In the genomic region with DNA sequence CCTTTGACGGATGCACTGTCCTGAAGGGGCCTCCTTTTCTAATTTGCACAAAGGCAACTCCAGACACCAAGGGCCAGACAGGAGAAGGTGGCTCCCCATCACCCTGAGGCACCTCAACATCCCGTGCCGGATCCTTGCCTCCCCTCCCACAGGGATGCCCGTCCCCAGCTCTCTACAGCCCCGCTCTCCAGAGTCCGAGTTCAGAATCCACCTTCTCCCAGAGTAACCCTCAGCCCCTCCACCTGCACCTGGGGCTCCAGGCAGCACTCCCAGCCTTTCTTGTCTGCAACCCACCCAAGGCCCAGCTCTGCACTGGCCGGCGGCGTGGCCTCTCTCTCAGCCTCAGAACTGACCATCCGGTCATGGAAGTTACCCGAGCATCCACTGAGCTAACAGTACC, we compare ENCODE assay signal across 1 cellular context.
TF ChIP-seq lines count a peak whose summit lies in the region.

No MANE protein-coding gene starts in this region.

TF ChIP-seq in GM23338, 12 proteins besides CTCF, POLR2A, EP300 and RAD21 (continued from another document):
- TF ChIP-seq ZNF462 (CRISPR knock-in tag; IDR thresholded peaks at IDR 0.05) (no peak), EZH2 (IDR thresholded peaks at IDR 0.05; ENCODE audit: low read depth, unreplicated experiment) (no peak), JUNB (IDR thresholded peaks at IDR 0.05; ENCODE audit: unreplicated experiment) (no peak), ZNF331 (CRISPR knock-in tag; IDR thresholded peaks at IDR 0.05; ENCODE audit: low read depth) (no peak), STAT1 (IDR thresholded peaks at IDR 0.05; ENCODE audit: unreplicated experiment) (no peak), POLR2AphosphoS5 (IDR thresholded peaks at IDR 0.05; ENCODE audit: low read depth) (no peak), NANOG (IDR thresholded peaks at IDR 0.05; ENCODE audit: borderline replicate concordance) (no peak), EZH2phosphoT487 (IDR thresholded peaks at IDR 0.05; ENCODE audit: unreplicated experiment) (no peak), CREB1 (CRISPR knock-in tag; IDR thresholded peaks at IDR 0.05; ENCODE audit: low read depth) (no peak), ETS1 (IDR thresholded peaks at IDR 0.05) (no peak)
- TF ChIP-seq, protein P1, sequence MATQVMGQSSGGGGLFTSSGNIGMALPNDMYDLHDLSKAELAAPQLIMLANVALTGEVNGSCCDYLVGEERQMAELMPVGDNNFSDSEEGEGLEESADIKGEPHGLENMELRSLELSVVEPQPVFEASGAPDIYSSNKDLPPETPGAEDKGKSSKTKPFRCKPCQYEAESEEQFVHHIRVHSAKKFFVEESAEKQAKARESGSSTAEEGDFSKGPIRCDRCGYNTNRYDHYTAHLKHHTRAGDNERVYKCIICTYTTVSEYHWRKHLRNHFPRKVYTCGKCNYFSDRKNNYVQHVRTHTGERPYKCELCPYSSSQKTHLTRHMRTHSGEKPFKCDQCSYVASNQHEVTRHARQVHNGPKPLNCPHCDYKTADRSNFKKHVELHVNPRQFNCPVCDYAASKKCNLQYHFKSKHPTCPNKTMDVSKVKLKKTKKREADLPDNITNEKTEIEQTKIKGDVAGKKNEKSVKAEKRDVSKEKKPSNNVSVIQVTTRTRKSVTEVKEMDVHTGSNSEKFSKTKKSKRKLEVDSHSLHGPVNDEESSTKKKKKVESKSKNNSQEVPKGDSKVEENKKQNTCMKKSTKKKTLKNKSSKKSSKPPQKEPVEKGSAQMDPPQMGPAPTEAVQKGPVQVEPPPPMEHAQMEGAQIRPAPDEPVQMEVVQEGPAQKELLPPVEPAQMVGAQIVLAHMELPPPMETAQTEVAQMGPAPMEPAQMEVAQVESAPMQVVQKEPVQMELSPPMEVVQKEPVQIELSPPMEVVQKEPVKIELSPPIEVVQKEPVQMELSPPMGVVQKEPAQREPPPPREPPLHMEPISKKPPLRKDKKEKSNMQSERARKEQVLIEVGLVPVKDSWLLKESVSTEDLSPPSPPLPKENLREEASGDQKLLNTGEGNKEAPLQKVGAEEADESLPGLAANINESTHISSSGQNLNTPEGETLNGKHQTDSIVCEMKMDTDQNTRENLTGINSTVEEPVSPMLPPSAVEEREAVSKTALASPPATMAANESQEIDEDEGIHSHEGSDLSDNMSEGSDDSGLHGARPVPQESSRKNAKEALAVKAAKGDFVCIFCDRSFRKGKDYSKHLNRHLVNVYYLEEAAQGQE (IDR thresholded peaks at IDR 0.05; ENCODE audit: unreplicated experiment) = no peak
